In genomic region chr5:179166886-179167841, GRCh38 we compare ENCODE assay signal across 1 cellular context.
A peak's percentile ranks its signal among the peaks of the same experiment; 100 is the strongest.
TF ChIP-seq lines count a peak whose summit lies in the region.

No MANE protein-coding gene starts in this region.

TF ChIP-seq in K562, 482 proteins besides CTCF, POLR2A, EP300 and RAD21 (continued from another document):
- TF ChIP-seq ZNF512 (tag; IDR thresholded peaks at IDR 0.05) (no peak), CREB1 (IDR thresholded peaks at IDR 0.05) (no peak), CREB1 (CRISPR knock-in tag; IDR thresholded peaks at IDR 0.05) (no peak), THAP12 (CRISPR knock-in tag; IDR thresholded peaks at IDR 0.05) (no peak), SAFB2 (IDR thresholded peaks at IDR 0.05; ENCODE audit: borderline replicate concordance, low read depth, low read length, severe bottlenecking) (no peak), HES1 (IDR thresholded peaks at IDR 0.05; ENCODE audit: low read depth) (no peak), RB1 (IDR thresholded peaks at IDR 0.05; ENCODE audit: low read depth) (peak; percentile 73; the same call in 1 of the 2 replicates), RFX1 (IDR thresholded peaks at IDR 0.05) (no peak), MAX (CRISPR knock-in tag; IDR thresholded peaks at IDR 0.05) (no peak), ID3 (CRISPR knock-in tag; IDR thresholded peaks at IDR 0.05) (no peak), ID3 (tag; IDR thresholded peaks at IDR 0.05) (no peak), PRPF4 (IDR thresholded peaks at IDR 0.05; ENCODE audit: insufficient read depth, low read depth, low read length, poor library complexity, severe bottlenecking) (no peak), ZC3H8 (IDR thresholded peaks at IDR 0.05) (no peak), HMGN3 (IDR thresholded peaks at IDR 0.05; ENCODE audit: borderline replicate concordance, extremely low read depth, insufficient read length, low read depth, low read length) (peak; percentile 20), MEF2A (IDR thresholded peaks at IDR 0.05; ENCODE audit: control insufficient read depth, low read depth, low read length) (no peak), MBD1 (CRISPR knock-in tag; IDR thresholded peaks at IDR 0.05) (no peak), MCM7 (IDR thresholded peaks at IDR 0.05) (no peak), CTCFL (IDR thresholded peaks at IDR 0.05; ENCODE audit: borderline replicate concordance, insufficient read depth, low read depth, low read length, poor library complexity, severe bottlenecking) (peak; percentile 13), L3MBTL2 (IDR thresholded peaks at IDR 0.05) (0 out of 2 replicates have a peak, but pooled peaks have one; percentile 20), RHOXF2B (CRISPR knock-in tag; conservative IDR thresholded peaks at IDR 0.05) (no peak), NFYB (IDR thresholded peaks at IDR 0.05; ENCODE audit: extremely low read depth, insufficient read length) (no peak), CXXC5 (CRISPR knock-in tag; IDR thresholded peaks at IDR 0.05) (peak; percentile 63), STAG1 (CRISPR knock-in tag; IDR thresholded peaks at IDR 0.05; ENCODE audit: borderline replicate concordance) (peak; percentile 59; the same call in 1 of the 2 replicates), MIER1 (IDR thresholded peaks at IDR 0.05; ENCODE audit: low read depth) (no peak), TRIM28 (IDR thresholded peaks at IDR 0.05) (no peak), ZBTB7A (IDR thresholded peaks at IDR 0.05; ENCODE audit: borderline replicate concordance, control insufficient read depth, low read depth, low read length) (peak; percentile 66; the same call in 1 of the 2 replicates), ZFX (CRISPR knock-in tag; IDR thresholded peaks at IDR 0.05) (0 out of 2 replicates have a peak, but pooled peaks have one; percentile 21), TRIM25 (IDR thresholded peaks at IDR 0.05; ENCODE audit: borderline replicate concordance) (no peak), JUND (IDR thresholded peaks at IDR 0.05; ENCODE audit: borderline replicate concordance, low read depth, low read length) (no peak), JUND (tag; IDR thresholded peaks at IDR 0.05; ENCODE audit: borderline replicate concordance, low read depth, low read length) (no peak), SMC3 (conservative IDR thresholded peaks at IDR 0.05; ENCODE audit: insufficient read depth, low read depth, low read length) (peak; percentile 84), GTF3C2 (IDR thresholded peaks at IDR 0.05; ENCODE audit: borderline replicate concordance, extremely low read depth, insufficient read length) (no peak), YY1 (IDR thresholded peaks at IDR 0.05; ENCODE audit: borderline replicate concordance in 1 of 3, control insufficient read depth in 1 of 3, extremely low read depth in 1 of 3, insufficient read depth in 3 of 3, insufficient read length in 1 of 3, insufficient replicate concordance in 2 of 3, low read depth in 1 of 3, low read length in 2 of 3) (no peak), ARID3B (CRISPR knock-in tag; IDR thresholded peaks at IDR 0.05; ENCODE audit: borderline replicate concordance) (no peak), TEAD4 (IDR thresholded peaks at IDR 0.05; ENCODE audit: low read length) (no peak), TEAD4 (CRISPR knock-in tag; IDR thresholded peaks at IDR 0.05; ENCODE audit: borderline replicate concordance) (no peak), PRDM10 (IDR thresholded peaks at IDR 0.05; ENCODE audit: partially characterized antibody) (no peak), ZBTB8A (IDR thresholded peaks at IDR 0.05; ENCODE audit: partially characterized antibody) (no peak), ARID2 (IDR thresholded peaks at IDR 0.05) (no peak)
